ENCODE assay signal across 9 cellular contexts in genomic region chr19:12834976-12835757, GRCh38. TPM values are rescaled to one million over a fixed set of nuclear protein-coding genes. Genes with fewer than 3 reads are reported as not detected.
A peak's percentile ranks its signal among the peaks of the same experiment; 100 is the strongest.
DNase-seq lines count a peak whose midpoint lies in the region; ATAC-seq and TF ChIP-seq lines count a peak whose summit lies in the region.
"Had no signal": no experiment of that assay in that cellular context is flagged by ENCODE, and none has a peak within 500 bp of the region (broad histone marks: within the 10 kb centered on the region; RNA-seq: fewer than 3 reads in every experiment).

No MANE protein-coding gene starts in this region.

- intact Hi-C loops in body of pancreas (cut with DNase I), result no loop called here

- DNase-seq in activated T-cell treated with anti-CD3 and anti-CD28 coated beads for 48 hours (ENCODE audit: low read depth), result peak; percentile 36
- DNase-seq in activated T-cell treated with anti-CD3 and anti-CD28 coated beads for 4 hours, result no peak
- peak; percentile 60 for DNase-seq in NCI-H510A (lab: John Stamatoyannopoulos, UW)
- peak in 3 of 4 donors; percentile 22 to 51 (median 31) for DNase-seq in body of pancreas
- DNase-seq in stimulated activated CD4-positive, alpha-beta T cell treated with anti-CD3 and anti-CD28 coated beads, Interleukin-4, amount 100 ng/mL, for 24 hours, result peak; percentile 28
- DNase-seq in medulla oblongata (ENCODE audit: extremely low spot score), result no peak
- DNase-seq: activated CD8-positive, alpha-beta memory T cell treated with anti-CD3 and anti-CD28 coated beads, Interleukin-2, amount 10 ng/mL, durations not matched to agents 7 days and 5 days had no signal

- no peak for TF ChIP-seq POLR2A in body of pancreas (IDR thresholded peaks at IDR 0.05)

- no peak for TF ChIP-seq CTCF in body of pancreas (IDR thresholded peaks at IDR 0.05)

- 5 to 7% methylated on average over 24 to 39 of the region's 39 CpGs for WGBS in body of pancreas, 2 donors

- peaks cover 0 to 32% of the 10 kb centered on the region in 2 donors for H3K27me3 ChIP-seq in body of pancreas

- H3K27ac ChIP-seq in body of pancreas, result no peak overlapping the region

- H3K4me3 ChIP-seq in body of pancreas, result no peak overlapping the region

- no peaks in the 10 kb centered on the region for H3K36me3 ChIP-seq in body of pancreas (replicated peaks in 1 of 2; ENCODE audit: insufficient read depth in 1 of 2, low read depth in 2 of 2)

- ATAC-seq in body of pancreas (no peak), GM19035 (IDR thresholded peaks at IDR 0.05; ENCODE audit: unreplicated experiment) (no peak), HG03097 (IDR thresholded peaks at IDR 0.05; ENCODE audit: low FRiP score, unreplicated experiment) (no peak)
- ATAC-seq: activated CD8-positive, alpha-beta memory T cell treated with anti-CD3 and anti-CD28 coated beads, Interleukin-2, amount 10 ng/mL, durations not matched to agents 7 days and 5 days had no signal

- no peaks in the 10 kb centered on the region for H3K9me3 ChIP-seq in body of pancreas

- peaks cover 33% of the 10 kb centered on the region for H3K4me1 ChIP-seq in body of pancreas

RNA-seq across cellular contexts. Expression of gene RTBDN, which starts 0.8 kb away (rescaled TPM):
- under 1 TPM in 1 of 2 donors, not detected in 1; 0.52 TPM for total RNA-seq in body of pancreas
- total RNA-seq: activated CD8-positive, alpha-beta memory T cell treated with anti-CD3 and anti-CD28 coated beads, Interleukin-2, amount 10 ng/mL, durations not matched to agents 7 days and 5 days had no signal

RNA-seq across cellular contexts. Expression of gene MAST1, which starts 3.1 kb away (rescaled TPM):
- total RNA-seq in body of pancreas, result under 1 TPM in 1 of 2 donors, not detected in 1; 0.26 TPM

RNA-seq across cellular contexts. Expression of gene RNASEH2A, which starts 28.8 kb away (rescaled TPM):
- total RNA-seq in body of pancreas, result 1 to 10 TPM; 1.3 to 6.5 TPM

RNA-seq across cellular contexts. Expression of gene THSD8, which starts 33.3 kb away (rescaled TPM):
- not detected for total RNA-seq in body of pancreas

RNA-seq across cellular contexts. Expression of gene PRDX2, which starts 33.6 kb away (rescaled TPM):
- 100 to 1,000 TPM; 105 to 146 TPM for total RNA-seq in body of pancreas

Comparison
In these comparisons a context has a peak if more than half of its experiments do, and no peak if none do; other contexts are left out.
1. DNase-seq: peak in activated T-cell treated with anti-CD3 and anti-CD28 coated beads for 48 hours (single experiment), NCI-H510A (single experiment), body of pancreas (3 of 4) and stimulated activated CD4-positive, alpha-beta T cell treated with anti-CD3 and anti-CD28 coated beads, Interleukin-4, amount 100 ng/mL, for 24 hours (single experiment); none in activated T-cell treated with anti-CD3 and anti-CD28 coated beads for 4 hours (single experiment) and medulla oblongata (single experiment).